ENCODE assay signal across 22 cellular contexts in the genomic region with DNA sequence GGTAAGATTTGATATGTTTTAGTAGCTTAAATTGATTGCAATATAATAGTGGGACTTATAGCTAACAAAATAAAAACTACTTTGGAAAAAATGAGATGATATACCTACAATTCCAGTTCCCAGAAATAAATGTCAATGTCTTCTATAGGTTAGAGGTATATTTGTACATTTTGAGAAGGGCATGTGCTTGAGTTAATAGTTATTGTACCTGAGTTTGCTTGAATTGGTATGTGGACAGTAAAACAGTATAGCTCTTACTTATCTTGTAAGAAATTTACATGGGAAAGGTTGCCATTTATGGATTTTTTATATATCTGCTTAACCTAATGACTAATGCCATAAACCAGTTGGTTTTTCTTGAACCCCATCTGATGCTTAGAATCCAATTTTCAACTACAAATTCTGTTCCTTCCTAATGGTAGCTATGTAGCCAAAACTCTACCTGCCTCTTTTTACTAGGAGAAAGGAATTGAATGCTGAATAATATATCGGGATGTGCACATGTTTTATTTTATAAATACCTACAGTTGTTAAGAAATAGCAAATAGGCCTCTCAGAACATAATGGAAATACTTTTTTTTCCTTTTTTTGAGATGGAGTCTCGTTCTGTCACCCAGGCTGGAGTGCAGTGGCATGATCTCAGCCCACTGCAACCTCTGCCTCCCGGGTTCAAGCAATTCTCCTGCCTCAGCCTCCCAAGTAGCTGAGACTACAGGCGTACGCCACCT. TPM values are rescaled to one million over a fixed set of nuclear protein-coding genes. Genes with fewer than 3 reads are reported as not detected.
DNase-seq lines count a peak whose midpoint lies in the region; ATAC-seq, FAIRE-seq and TF ChIP-seq lines count a peak whose summit lies in the region.
"Had no signal": no experiment of that assay in that cellular context is flagged by ENCODE, and none has a peak within 500 bp of the region (broad histone marks: within the 10 kb centered on the region; RNA-seq: fewer than 3 reads in every experiment).

No MANE protein-coding gene starts in this region.

- CTCF ChIA-PET in A549 (lab: Yijun Ruan, JAX): interaction anchor here (0.6 to 1.7 kb wide), 6 partner anchors 15 to 225 kb away, joined by 3 to 8 read pairs (median 4); no protein-coding TSS in a partner anchor

- no peaks in the 10 kb centered on the region for H3K9me3 ChIP-seq in A549
- no peaks in the 10 kb centered on the region for H3K9me3 ChIP-seq in hepatocyte (ENCODE audit: low read depth)
- H3K9me3 ChIP-seq: SJSA1 had no signal

- H3K79me2 ChIP-seq in hepatocyte: peaks cover 73% of the 10 kb centered on the region

- no peak for TF ChIP-seq CTCF in A549 (IDR thresholded peaks at IDR 0.05)
- TF ChIP-seq CTCF in NB4 (IDR thresholded peaks at IDR 0.05; ENCODE audit: low read depth, low read length): no peak
- TF ChIP-seq CTCF in hepatocyte (IDR thresholded peaks at IDR 0.05; ENCODE audit: poor library complexity): no peak
- no peak for TF ChIP-seq CTCF in neural crest cell (conservative IDR thresholded peaks at IDR 0.05)

- POLR2A ChIA-PET in A549 (lab: Yijun Ruan, JAX): interaction anchor here (1.6 kb wide), 1 partner anchor 135 kb away, joined by 8 read pairs; no protein-coding TSS in a partner anchor

- H3K27me3 Mint-ChIP-seq in neural crest cell (ENCODE audit: low read depth): no peaks in the 10 kb centered on the region
- no peaks in the 10 kb centered on the region for H3K27me3 Mint-ChIP-seq in activated CD4-positive, alpha-beta T cell treated with anti-CD3 and anti-CD28 coated beads, Interleukin-2, amount 10 ng/mL, durations not matched to agents 24 days and 14 days
- H3K27me3 Mint-ChIP-seq: B cell had no signal

- no peaks in the 10 kb centered on the region for H3K9me2 ChIP-seq in hepatocyte (replicated peaks; ENCODE audit: insufficient read depth)

- H3K27me3 ChIP-seq in hepatocyte: no peaks in the 10 kb centered on the region
- H3K27me3 ChIP-seq: SJSA1 had no signal

- H3K36me3 Mint-ChIP-seq in neural crest cell (ENCODE audit: low read depth): peaks cover 21% of the 10 kb centered on the region
- peaks cover 48% of the 10 kb centered on the region for H3K36me3 Mint-ChIP-seq in activated CD4-positive, alpha-beta T cell treated with anti-CD3 and anti-CD28 coated beads, Interleukin-2, amount 10 ng/mL, durations not matched to agents 24 days and 14 days (ENCODE audit: low read depth)

- ATAC-seq in A549: no peak
- ATAC-seq in GM19023 (IDR thresholded peaks at IDR 0.05; ENCODE audit: unreplicated experiment): no peak
- ATAC-seq: GM23338, Right ventricle myocardium inferior had no signal

- FAIRE-seq in A549 (lab: Jason Lieb, UNC): no peak
- FAIRE-seq: A204.1, GM12892 had no signal

- intact Hi-C loops in activated CD4-positive, alpha-beta T cell treated with anti-CD3 and anti-CD28 coated beads, Interleukin-2, amount 10 ng/mL, durations not matched to agents 24 days and 14 days (cut with micrococcal nuclease): no loop called here

- H3K4me2 ChIP-seq in A549 (peak overlapping the region; percentile 78), hepatocyte (peak overlapping the region; percentile 73)
- H3K4me2 ChIP-seq: GM23338, KMS-11 had no signal

- no peaks in the 10 kb centered on the region for H3K9me3 Mint-ChIP-seq in neural crest cell
- H3K9me3 Mint-ChIP-seq in activated CD4-positive, alpha-beta T cell treated with anti-CD3 and anti-CD28 coated beads, Interleukin-2, amount 10 ng/mL, durations not matched to agents 24 days and 14 days: peaks cover 5% of the 10 kb centered on the region
- H3K9me3 Mint-ChIP-seq: CD14-positive monocyte, GM23338 had no signal

- peak overlapping the region in 1 of 2 experiments; percentile 73; a peak in 3 of 6 replicates for H3K27ac ChIP-seq in A549
- peak overlapping the region; percentile 24 for H3K27ac ChIP-seq in hepatocyte
- H3K27ac ChIP-seq: KMS-11, SJSA1 had no signal

- peaks cover 28% of the 10 kb centered on the region for H3K4me1 Mint-ChIP-seq in neural crest cell
- peaks cover 19% of the 10 kb centered on the region for H3K4me1 Mint-ChIP-seq in activated CD4-positive, alpha-beta T cell treated with anti-CD3 and anti-CD28 coated beads, Interleukin-2, amount 10 ng/mL, durations not matched to agents 24 days and 14 days

- no peaks in the 10 kb centered on the region for H3K36me3 ChIP-seq in hepatocyte (replicated peaks; ENCODE audit: insufficient read depth, low read depth)

- TF ChIP-seq RAD21 in A549 (conservative IDR thresholded peaks at IDR 0.05 in 1 of 2, IDR thresholded peaks at IDR 0.05 in 1 of 2): no peak

- peaks cover 62% of the 10 kb centered on the region for H4K20me1 ChIP-seq in hepatocyte (ENCODE audit: insufficient read depth, poor library complexity, severe bottlenecking)

- DNase-seq in A549 (ENCODE audit: low read depth in 1 of 2, low spot score in 1 of 2) (no peak), NB4 (ENCODE audit: low read depth) (no peak), hepatocyte (ENCODE audit: low spot score) (no peak), neural crest cell (ENCODE audit: low read depth, low spot score) (no peak), NCI-H526 (lab: John Stamatoyannopoulos, UW) (no peak), D341Med (ENCODE audit: low spot score) (no peak)
- no peak for DNase-seq in activated CD4-positive, alpha-beta T cell treated with anti-CD3 and anti-CD28 coated beads, Interleukin-2, amount 10 ng/mL, durations not matched to agents 24 days and 14 days
- DNase-seq: DMS 273 treated with DMSO at 0.1 percent for 48 hours, HCEC 1CT, NCI-H1417, NCI-H187, NCI-H345, NCI-H524 had no signal

- H3K4me1 ChIP-seq in A549 (peaks cover 53% of the 10 kb centered on the region), hepatocyte (ENCODE audit: insufficient read depth) (no peaks in the 10 kb centered on the region)

- peak overlapping the region; percentile 71 for H3K4me3 Mint-ChIP-seq in neural crest cell
- H3K4me3 Mint-ChIP-seq in activated CD4-positive, alpha-beta T cell treated with anti-CD3 and anti-CD28 coated beads, Interleukin-2, amount 10 ng/mL, durations not matched to agents 24 days and 14 days: no peak overlapping the region
- H3K4me3 Mint-ChIP-seq: B cell, CD14-positive monocyte had no signal

- H3K4me3 ChIP-seq in A549 (peak overlapping the region; percentile 54), NB4 (ENCODE audit: low read depth, low read length) (peak overlapping the region; percentile 14), hepatocyte (peak overlapping the region; percentile 8)
- H3K4me3 ChIP-seq: GM23338, SJSA1 had no signal

- WGBS in A549 (ENCODE audit: missing lambda C conversion rate): 58% methylated on average over 5 of the region's 5 CpGs
- WGBS in hepatocyte (ENCODE audit: low lambda C conversion rate, missing lambda C conversion rate): 94% methylated on average over 5 of the region's 5 CpGs

- H2AFZ ChIP-seq in hepatocyte: no peak overlapping the region
- H2AFZ ChIP-seq: GM23338 had no signal

- TF ChIP-seq POLR2A in A549 (IDR thresholded peaks at IDR 0.05; ENCODE audit: low read length) (no peak), NB4 (IDR thresholded peaks at IDR 0.05; ENCODE audit: extremely low read depth, insufficient read length) (no peak)

- no peak overlapping the region for H3K27ac Mint-ChIP-seq in neural crest cell (ENCODE audit: unreplicated experiment)
- H3K27ac Mint-ChIP-seq in activated CD4-positive, alpha-beta T cell treated with anti-CD3 and anti-CD28 coated beads, Interleukin-2, amount 10 ng/mL, durations not matched to agents 24 days and 14 days: no peak overlapping the region
- H3K27ac Mint-ChIP-seq: B cell, GM23338 had no signal

- TF ChIP-seq EP300 in A549 (IDR thresholded peaks at IDR 0.05): no peak

TF ChIP-seq in A549, 52 proteins besides CTCF, POLR2A, EP300 and RAD21:
- TF ChIP-seq HMGXB4 (CRISPR knock-in tag; IDR thresholded peaks at IDR 0.05; ENCODE audit: borderline replicate concordance) (0 out of 2 replicates have a peak, but pooled peaks have one; percentile 21), JUN (IDR thresholded peaks at IDR 0.05) (peak in 1 of 2 experiments; percentile 12; a peak in 2 of 5 replicates), HOXB5 (CRISPR knock-in tag; IDR thresholded peaks at IDR 0.05) (no peak)

RNA-seq across cellular contexts. Expression of gene PTP4A1, which starts 4.9 kb away (rescaled TPM):
- polyA plus RNA-seq in A549 (2011; rRNA removed) (220 and 333 TPM in 2 replicates), A549 (2017; fragmentation: RNase III; extraction: RNeasy Plus Mini Kit Qiagen cat#74134 plus additional on column Dnase treatment) (152 to 179 TPM (median 166 TPM) in 3 replicates), hepatocyte (200 and 264 TPM in 2 replicates)
- polyA plus RNA-seq in A549 (2012; cell fraction: cytosol; rRNA removed): 29.5 and 36.6 TPM in 2 replicates
- polyA plus RNA-seq in A549 (2012; cell fraction: nucleus; rRNA removed): 3.5 and 15.9 TPM in 2 replicates
- 95.2 and 105 TPM in 2 replicates for polyA minus RNA-seq in A549 (2011; rRNA and poly(A)+ RNA removed)
- total RNA-seq in hepatocyte (127 and 213 TPM in 2 replicates), neural crest cell (78.1 and 79.9 TPM in 2 replicates)
- 71.3 and 71.9 TPM in 2 replicates for total RNA-seq in activated CD4-positive, alpha-beta T cell treated with anti-CD3 and anti-CD28 coated beads, Interleukin-2, amount 10 ng/mL, durations not matched to agents 24 days and 14 days

RNA-seq across cellular contexts. Expression of gene PHF3, which starts 58.5 kb away (rescaled TPM):
- polyA plus RNA-seq in A549 (2011; rRNA removed) (19.5 and 28.4 TPM in 2 replicates), A549 (2017; fragmentation: RNase III; extraction: RNeasy Plus Mini Kit Qiagen cat#74134 plus additional on column Dnase treatment) (13.1 to 13.9 TPM (median 13.7 TPM) in 3 replicates), hepatocyte (15.2 and 18.0 TPM in 2 replicates)
- 2.7 and 2.8 TPM in 2 replicates for polyA plus RNA-seq in A549 (2012; cell fraction: cytosol; rRNA removed)
- 2.7 and 2.8 TPM in 2 replicates for polyA plus RNA-seq in A549 (2012; cell fraction: nucleus; rRNA removed)
- 18.1 and 18.2 TPM in 2 replicates for polyA minus RNA-seq in A549 (2011; rRNA and poly(A)+ RNA removed)
- total RNA-seq in hepatocyte (72.8 and 79.2 TPM in 2 replicates), neural crest cell (46.2 and 48.1 TPM in 2 replicates)
- total RNA-seq in activated CD4-positive, alpha-beta T cell treated with anti-CD3 and anti-CD28 coated beads, Interleukin-2, amount 10 ng/mL, durations not matched to agents 24 days and 14 days: 39.1 and 39.2 TPM in 2 replicates
